ENCODE assay signal across 21 cellular contexts in the genomic region with DNA sequence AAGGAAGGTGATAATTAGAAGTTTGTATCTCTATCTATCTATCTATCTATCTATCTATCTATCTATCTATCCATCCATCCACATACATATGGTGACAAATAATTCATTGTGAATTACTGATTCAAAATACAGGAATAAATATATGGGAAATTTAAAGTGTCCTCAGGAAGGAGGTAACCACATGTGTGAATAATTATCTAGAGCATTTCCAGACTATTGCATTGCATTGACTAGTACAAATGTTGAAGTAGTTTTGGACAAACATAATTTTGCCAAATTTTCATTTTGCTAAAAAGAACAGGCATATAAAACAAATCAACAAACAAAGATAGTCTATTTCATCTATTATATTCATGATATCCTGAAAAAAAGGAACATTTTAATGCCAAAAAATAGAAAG.
DNase-seq lines count a peak whose midpoint lies in the region; ATAC-seq and TF ChIP-seq lines count a peak whose summit lies in the region.
"Had no signal": no experiment of that assay in that cellular context is flagged by ENCODE, and none has a peak within 500 bp of the region (broad histone marks: within the 10 kb centered on the region; RNA-seq: fewer than 3 reads in every experiment).

No MANE protein-coding gene starts in this region.

- H3K4me1 ChIP-seq in CD4-positive, CD25-positive, alpha-beta regulatory T cell (ENCODE audit: control insufficient read depth, insufficient read depth, low read length, poor library complexity, severe bottlenecking): no peaks in the 10 kb centered on the region
- H3K4me1 ChIP-seq in gastrocnemius medialis: peaks cover 17 to 26% of the 10 kb centered on the region in 2 donors
- H3K4me1 ChIP-seq: SJCRH30, transverse colon had no signal

- in situ Hi-C loops in gastrocnemius medialis (cut with MboI; ENCODE audit: low sequenced_read_pairs in 4 of 4) (loop anchor here in 1 of 4 donors (25.0 kb wide), 1 partner anchor 266 kb away; no protein-coding TSS in a partner anchor), ACHN (cut with HindIII; ENCODE audit: low pct_ligation_motif_present, low pct_unique_long_range_greater_than_20kb, low sequenced_read_pairs) (no loop called here)

- peaks cover 11 to 33% (median 19%) of the 10 kb centered on the region in 4 donors for H3K4me1 Mint-ChIP-seq in CD4-positive, CD25-positive, alpha-beta regulatory T cell
- H3K4me1 Mint-ChIP-seq in T-cell: peaks cover 0 to 13% (median 9%) of the 10 kb centered on the region in 3 donors
- peaks cover 12% of the 10 kb centered on the region for H3K4me1 Mint-ChIP-seq in activated T-helper 2 cell treated with anti-CD3 and anti-CD28 coated beads, Interferon-gamma antibody, Interleukin-2, Interleukin-4, amounts not matched to agents 10 μg/mL and 5 μg/mL and 100 μg/mL, durations not matched to agents 14 hours and 24 hours and 36 hours (ENCODE audit: low read depth)

- no peaks in the 10 kb centered on the region for H3K9me3 Mint-ChIP-seq in CD4-positive, CD25-positive, alpha-beta regulatory T cell
- H3K9me3 Mint-ChIP-seq in T-cell: no peaks in the 10 kb centered on the region
- no peaks in the 10 kb centered on the region for H3K9me3 Mint-ChIP-seq in activated T-helper 2 cell treated with anti-CD3 and anti-CD28 coated beads, Interferon-gamma antibody, Interleukin-2, Interleukin-4, amounts not matched to agents 10 μg/mL and 5 μg/mL and 100 μg/mL, durations not matched to agents 14 hours and 24 hours and 36 hours
- H3K9me3 Mint-ChIP-seq: activated naive CD8-positive, alpha-beta T cell treated with anti-CD3 and anti-CD28 coated beads, Interleukin-2, amount 10 ng/mL, durations not matched to agents 7 days and 5 days; stimulated activated naive CD8-positive, alpha-beta T cell treated with anti-CD3 and anti-CD28 coated beads, Interleukin-15, amount 100 ng/mL, for 72 hours had no signal

- POLR2A ChIA-PET in T-cell (lab: Charles Lee): no interaction called here

- H3K36me3 ChIP-seq in CD4-positive, CD25-positive, alpha-beta regulatory T cell (ENCODE audit: control insufficient read depth, insufficient read depth, low read length): peaks cover 76% of the 10 kb centered on the region
- peaks cover 0 to 26% of the 10 kb centered on the region in 2 donors for H3K36me3 ChIP-seq in gastrocnemius medialis
- H3K36me3 ChIP-seq: MG63 had no signal

- H3K4me3 ChIP-seq in CD4-positive, CD25-positive, alpha-beta regulatory T cell (ENCODE audit: low read depth, low read length): no peak overlapping the region
- H3K4me3 ChIP-seq in gastrocnemius medialis: no peak overlapping the region
- H3K4me3 ChIP-seq: lower lobe of right lung, MG63, SJCRH30, transverse colon had no signal

- peaks cover 43% of the 10 kb centered on the region for H3K36me3 Mint-ChIP-seq in CD4-positive, CD25-positive, alpha-beta regulatory T cell
- peaks cover 45% of the 10 kb centered on the region for H3K36me3 Mint-ChIP-seq in T-cell
- H3K36me3 Mint-ChIP-seq in activated T-helper 2 cell treated with anti-CD3 and anti-CD28 coated beads, Interferon-gamma antibody, Interleukin-2, Interleukin-4, amounts not matched to agents 10 μg/mL and 5 μg/mL and 100 μg/mL, durations not matched to agents 14 hours and 24 hours and 36 hours (ENCODE audit: low read depth): peaks cover 50% of the 10 kb centered on the region

- H3K27me3 Mint-ChIP-seq in CD4-positive, CD25-positive, alpha-beta regulatory T cell: no peaks in the 10 kb centered on the region
- H3K27me3 Mint-ChIP-seq in T-cell: no peaks in the 10 kb centered on the region
- no peaks in the 10 kb centered on the region for H3K27me3 Mint-ChIP-seq in activated T-helper 2 cell treated with anti-CD3 and anti-CD28 coated beads, Interferon-gamma antibody, Interleukin-2, Interleukin-4, amounts not matched to agents 10 μg/mL and 5 μg/mL and 100 μg/mL, durations not matched to agents 14 hours and 24 hours and 36 hours (ENCODE audit: low read depth)
- H3K27me3 Mint-ChIP-seq: activated naive CD8-positive, alpha-beta T cell treated with anti-CD3 and anti-CD28 coated beads, Interleukin-2, amount 10 ng/mL, durations not matched to agents 7 days and 5 days; progenitor cell of endocrine pancreas; stimulated activated naive CD8-positive, alpha-beta T cell treated with anti-CD3 and anti-CD28 coated beads, Interleukin-15, amount 100 ng/mL, for 72 hours had no signal

- no peak for TF ChIP-seq CTCF in gastrocnemius medialis (IDR thresholded peaks at IDR 0.05 in 4 of 5, conservative IDR thresholded peaks at IDR 0.05 in 1 of 5)

- H3K27ac ChIP-seq in CD4-positive, CD25-positive, alpha-beta regulatory T cell (ENCODE audit: insufficient read depth, low read length, poor library complexity, severe bottlenecking): no peak overlapping the region
- peak overlapping the region; percentile 57 to 69 (median 66) for H3K27ac ChIP-seq in gastrocnemius medialis
- H3K27ac ChIP-seq: lower lobe of right lung, SJCRH30, transverse colon had no signal

- DNase-seq in CD4-positive, CD25-positive, alpha-beta regulatory T cell: no peak
- DNase-seq in T-cell: no peak
- DNase-seq in fibroblast of gingiva (ENCODE audit: low read depth): peak; percentile 14
- no peak for DNase-seq in gastrocnemius medialis
- no peak for DNase-seq in activated T-helper 2 cell treated with anti-CD3 and anti-CD28 coated beads, Interferon-gamma antibody, Interleukin-2, Interleukin-4, amounts not matched to agents 10 μg/mL and 5 μg/mL and 100 μg/mL, durations not matched to agents 14 hours and 24 hours and 36 hours (ENCODE audit: low spot score)
- no peak for DNase-seq in ACHN
- no peak for DNase-seq in RPMI8226
- DNase-seq: activated CD4-positive, alpha-beta T cell treated with anti-CD3 and anti-CD28 coated beads, Interleukin-2, amount 50 U/mL, for 48 hours; activated naive CD8-positive, alpha-beta T cell treated with anti-CD3 and anti-CD28 coated beads, Interleukin-2, amount 10 ng/mL, durations not matched to agents 7 days and 5 days; KG1; kidney; lower lobe of right lung; MG63; NCI-H2029 treated with DMSO at 0.1 percent for 48 hours; NCI-H69; SJCRH30; stimulated activated naive CD8-positive, alpha-beta T cell treated with anti-CD3 and anti-CD28 coated beads, Interleukin-15, amount 100 ng/mL, for 72 hours; transverse colon had no signal

- no peak for ATAC-seq in CD4-positive, CD25-positive, alpha-beta regulatory T cell (ENCODE audit: low read depth in 2 of 2)
- ATAC-seq in T-cell (replicated peaks in 1 of 4): no peak
- no peak for ATAC-seq in gastrocnemius medialis
- ATAC-seq: activated CD4-positive, CD25-positive, alpha-beta regulatory T cell treated with anti-CD3 and anti-CD28 coated beads, Interleukin-2, amount 50 U/mL, for 24 hours; Panc1; stimulated activated naive CD8-positive, alpha-beta T cell treated with anti-CD3 and anti-CD28 coated beads, Interleukin-15, amount 100 ng/mL, for 72 hours had no signal

- H3K27ac Mint-ChIP-seq in CD4-positive, CD25-positive, alpha-beta regulatory T cell: peak overlapping the region in 2 of 3 donors; percentile 32 to 63
- H3K27ac Mint-ChIP-seq in T-cell: peak overlapping the region; percentile 29 to 70
- no peak overlapping the region for H3K27ac Mint-ChIP-seq in activated T-helper 2 cell treated with anti-CD3 and anti-CD28 coated beads, Interferon-gamma antibody, Interleukin-2, Interleukin-4, amounts not matched to agents 10 μg/mL and 5 μg/mL and 100 μg/mL, durations not matched to agents 14 hours and 24 hours and 36 hours
- H3K27ac Mint-ChIP-seq: activated naive CD8-positive, alpha-beta T cell treated with anti-CD3 and anti-CD28 coated beads, Interleukin-2, amount 10 ng/mL, durations not matched to agents 7 days and 5 days had no signal

- TF ChIP-seq POLR2A in gastrocnemius medialis (IDR thresholded peaks at IDR 0.05): no peak

- H3K27me3 ChIP-seq in CD4-positive, CD25-positive, alpha-beta regulatory T cell (ENCODE audit: control insufficient read depth, insufficient read depth, low read length): no peaks in the 10 kb centered on the region
- H3K27me3 ChIP-seq in gastrocnemius medialis: no peaks in the 10 kb centered on the region
- H3K27me3 ChIP-seq: MG63, SJCRH30, transverse colon had no signal

- no peak overlapping the region for H3K4me3 Mint-ChIP-seq in CD4-positive, CD25-positive, alpha-beta regulatory T cell
- no peak overlapping the region for H3K4me3 Mint-ChIP-seq in T-cell
- no peak overlapping the region for H3K4me3 Mint-ChIP-seq in activated T-helper 2 cell treated with anti-CD3 and anti-CD28 coated beads, Interferon-gamma antibody, Interleukin-2, Interleukin-4, amounts not matched to agents 10 μg/mL and 5 μg/mL and 100 μg/mL, durations not matched to agents 14 hours and 24 hours and 36 hours (ENCODE audit: low read depth)
- H3K4me3 Mint-ChIP-seq: activated naive CD8-positive, alpha-beta T cell treated with anti-CD3 and anti-CD28 coated beads, Interleukin-2, amount 10 ng/mL, durations not matched to agents 7 days and 5 days; stimulated activated naive CD8-positive, alpha-beta T cell treated with anti-CD3 and anti-CD28 coated beads, Interleukin-15, amount 100 ng/mL, for 72 hours had no signal

- intact Hi-C loops in gastrocnemius medialis (cut with DNase I; ENCODE audit: low total_unique reads): loop anchor here (5.0 kb wide), 2 partner anchors 146 to 191 kb away; a partner anchor contains a TSS
- intact Hi-C loops in activated T-helper 2 cell treated with anti-CD3 and anti-CD28 coated beads, Interferon-gamma antibody, Interleukin-2, Interleukin-4, amounts not matched to agents 10 μg/mL and 5 μg/mL and 100 μg/mL, durations not matched to agents 14 hours and 24 hours and 36 hours (cut with micrococcal nuclease): no loop called here

- H3K9me3 ChIP-seq in CD4-positive, CD25-positive, alpha-beta regulatory T cell (ENCODE audit: control insufficient read depth in 2 of 2, low read length in 2 of 2): no peaks in the 10 kb centered on the region
- H3K9me3 ChIP-seq in gastrocnemius medialis: no peaks in the 10 kb centered on the region
- H3K9me3 ChIP-seq: lower lobe of right lung, MG63, SJCRH30, transverse colon had no signal

- CTCF ChIA-PET in T-cell (lab: Charles Lee): interaction anchor here in 1 of 2 donors (0.6 to 1.0 kb wide), 4 partner anchors 32 to 373 kb away, joined by 3 to 5 read pairs (median 3); no protein-coding TSS in a partner anchor
